40 cellular contexts compared by ENCODE assay signal in genomic region chr20:23954008-23954745, GRCh38. TPM values are rescaled to one million over a fixed set of nuclear protein-coding genes. Genes with fewer than 3 reads are reported as not detected.
"Had no signal": no experiment of that assay in that cellular context is flagged by ENCODE, and none has a peak within 500 bp of the region (broad histone marks: within the 10 kb centered on the region; RNA-seq: fewer than 3 reads in every experiment).

No MANE protein-coding gene starts in this region.

- H3K27me3 ChIP-seq: ascending aorta, cardiac muscle cell had no signal

- H3K4me3 Mint-ChIP-seq: activated CD4-positive, alpha-beta memory T cell treated with anti-CD3 and anti-CD28 coated beads, Interleukin-2, amount 10 ng/mL, durations not matched to agents 7 days and 5 days; activated CD4-positive, alpha-beta T cell treated with anti-CD3 and anti-CD28 coated beads for 36 hours; activated CD4-positive, alpha-beta T cell treated with anti-CD3 and anti-CD28 coated beads, Interleukin-2, amount 10 ng/mL, durations not matched to agents 7 days and 5 days; activated CD8-positive, alpha-beta memory T cell treated with anti-CD3 and anti-CD28 coated beads, Interleukin-2, amount 10 ng/mL, durations not matched to agents 7 days and 5 days; activated CD8-positive, alpha-beta T cell treated with anti-CD3 and anti-CD28 coated beads, Interleukin-2, amount 10 ng/mL, durations not matched to agents 7 days and 5 days; activated naive CD4-positive, alpha-beta T cell treated with anti-CD3 and anti-CD28 coated beads, Interleukin-2, amount 10 ng/mL, durations not matched to agents 7 days and 5 days; activated naive CD4-positive, alpha-beta T cell treated with anti-CD3 and anti-CD28 coated beads, Interleukin-2, amount 50 U/mL, for 24 hours; activated naive CD8-positive, alpha-beta T cell; activated naive CD8-positive, alpha-beta T cell treated with anti-CD3 and anti-CD28 coated beads, Interleukin-2, amount 10 ng/mL, durations not matched to agents 7 days and 5 days; activated naive CD8-positive, alpha-beta T cell treated with anti-CD3 and anti-CD28 coated beads, Interleukin-2, amount 50 U/mL, for 24 hours; activated T-cell treated with anti-CD3 and anti-CD28 coated beads, Interleukin-2, amount 50 U/mL, for 24 hours; brain; central memory CD8-positive, alpha-beta T cell; T-helper 1 cell treated with Interleukin-12 subunit alpha and Interleukin-12 subunit beta and Interleukin-4 antibody, amounts not matched to agents 30 μg/mL and 1 μg/mL, for 36 hours; T-helper 2 cell treated with Interferon-gamma antibody and Interleukin-4, amounts not matched to agents 5 μg/mL and 100 μg/mL, for 36 hours; WTC11 had no signal

- H3K36me3 Mint-ChIP-seq: activated CD8-positive, alpha-beta memory T cell treated with anti-CD3 and anti-CD28 coated beads, Interleukin-2, amount 10 ng/mL, durations not matched to agents 7 days and 5 days; activated naive CD4-positive, alpha-beta T cell treated with anti-CD3 and anti-CD28 coated beads, Interleukin-2, amount 10 ng/mL, durations not matched to agents 7 days and 5 days; activated naive CD4-positive, alpha-beta T cell treated with anti-CD3 and anti-CD28 coated beads, Interleukin-2, amount 50 U/mL, for 24 hours; activated naive CD8-positive, alpha-beta T cell; activated naive CD8-positive, alpha-beta T cell treated with anti-CD3 and anti-CD28 coated beads, Interleukin-2, amount 10 ng/mL, durations not matched to agents 7 days and 5 days; brain; WTC11 had no signal

- DNase-seq: activated CD4-positive, alpha-beta memory T cell treated with anti-CD3 and anti-CD28 coated beads, Interleukin-2, amount 10 ng/mL, durations not matched to agents 7 days and 5 days; activated CD4-positive, alpha-beta T cell treated with anti-CD3 and anti-CD28 coated beads for 1 hour; activated CD4-positive, alpha-beta T cell treated with anti-CD3 and anti-CD28 coated beads for 36 hours; activated CD4-positive, alpha-beta T cell treated with anti-CD3 and anti-CD28 coated beads for 48 hours; activated CD4-positive, alpha-beta T cell treated with anti-CD3 and anti-CD28 coated beads, Interleukin-2, amount 10 ng/mL, durations not matched to agents 7 days and 5 days; activated CD4-positive, alpha-beta T cell treated with anti-CD3 and anti-CD28 coated beads, Interleukin-2, amount 50 U/mL, for 48 hours; activated CD4-positive, CD25-positive, alpha-beta regulatory T cell; activated CD8-positive, alpha-beta memory T cell treated with anti-CD3 and anti-CD28 coated beads for 24 hours; activated CD8-positive, alpha-beta memory T cell treated with anti-CD3 and anti-CD28 coated beads, Interleukin-2, amount 10 ng/mL, durations not matched to agents 7 days and 5 days; activated CD8-positive, alpha-beta memory T cell treated with anti-CD3 and anti-CD28 coated beads, Interleukin-2, amount 50 U/mL, for 48 hours; activated CD8-positive, alpha-beta T cell treated with anti-CD3 and anti-CD28 coated beads, Interleukin-2, amount 10 ng/mL, durations not matched to agents 7 days and 5 days; activated effector memory CD4-positive, alpha-beta T cell treated with Interleukin-2 at 50 U/mL for 16 hours; activated gamma-delta T cell; activated naive CD4-positive, alpha-beta T cell treated with anti-CD3 and anti-CD28 coated beads, Interleukin-2, amount 10 ng/mL, durations not matched to agents 7 days and 5 days; activated naive CD4-positive, alpha-beta T cell treated with Interleukin-2 at 50 U/mL for 16 hours; activated naive CD8-positive, alpha-beta T cell treated with anti-CD3 and anti-CD28 coated beads, Interleukin-2, amount 10 ng/mL, durations not matched to agents 7 days and 5 days; activated naive CD8-positive, alpha-beta T cell treated with anti-CD3 and anti-CD28 coated beads, Interleukin-2, amount 50 U/mL, for 24 hours; activated T-cell treated with anti-CD3 and anti-CD28 coated beads, Interleukin-2, amount 50 U/mL, for 24 hours; activated T-cell treated with anti-CD3 and anti-CD28 coated beads, Interleukin-2, amount 50 U/mL, for 48 hours; amygdala; anterior cingulate cortex; caudate nucleus; cerebellar nuclear complex; T-helper 1 cell; T-helper 2 cell; T-helper 9 cell; WERI-Rb-1 had no signal

- H3K27ac Mint-ChIP-seq: activated CD4-positive, alpha-beta memory T cell treated with anti-CD3 and anti-CD28 coated beads, Interleukin-2, amount 10 ng/mL, durations not matched to agents 7 days and 5 days; activated CD4-positive, alpha-beta T cell treated with anti-CD3 and anti-CD28 coated beads for 36 hours; activated CD4-positive, alpha-beta T cell treated with anti-CD3 and anti-CD28 coated beads, Interleukin-2, amount 10 ng/mL, durations not matched to agents 7 days and 5 days; activated CD8-positive, alpha-beta memory T cell treated with anti-CD3 and anti-CD28 coated beads, Interleukin-2, amount 10 ng/mL, durations not matched to agents 7 days and 5 days; activated CD8-positive, alpha-beta T cell treated with anti-CD3 and anti-CD28 coated beads, Interleukin-2, amount 10 ng/mL, durations not matched to agents 7 days and 5 days; activated naive CD4-positive, alpha-beta T cell treated with anti-CD3 and anti-CD28 coated beads, Interleukin-2, amount 10 ng/mL, durations not matched to agents 7 days and 5 days; activated naive CD4-positive, alpha-beta T cell treated with anti-CD3 and anti-CD28 coated beads, Interleukin-2, amount 50 U/mL, for 24 hours; activated naive CD8-positive, alpha-beta T cell; activated naive CD8-positive, alpha-beta T cell treated with anti-CD3 and anti-CD28 coated beads, Interleukin-2, amount 10 ng/mL, durations not matched to agents 7 days and 5 days; activated naive CD8-positive, alpha-beta T cell treated with anti-CD3 and anti-CD28 coated beads, Interleukin-2, amount 50 U/mL, for 24 hours; activated T-cell treated with anti-CD3 and anti-CD28 coated beads, Interleukin-2, amount 50 U/mL, for 24 hours; activated T-helper 2 cell treated with anti-CD3 and anti-CD28 coated beads, Interferon-gamma antibody, Interleukin-2, Interleukin-4, amounts not matched to agents 10 μg/mL and 5 μg/mL and 100 μg/mL, durations not matched to agents 14 hours and 24 hours and 36 hours; brain; T-helper 1 cell treated with Interleukin-12 subunit alpha and Interleukin-12 subunit beta and Interleukin-4 antibody, amounts not matched to agents 30 μg/mL and 1 μg/mL, for 36 hours; T-helper 2 cell treated with Interferon-gamma antibody and Interleukin-4, amounts not matched to agents 5 μg/mL and 100 μg/mL, for 36 hours; WTC11 had no signal

- H3K9me3 ChIP-seq: ascending aorta had no signal

- H3K4me3 ChIP-seq: ascending aorta, cardiac muscle cell had no signal

- ATAC-seq: activated CD4-positive, alpha-beta T cell treated with anti-CD3 and anti-CD28 coated beads for 36 hours; activated CD4-positive, CD25-positive, alpha-beta regulatory T cell treated with anti-CD3 and anti-CD28 coated beads, Interleukin-2, amount 50 U/mL, for 24 hours; activated CD8-positive, alpha-beta memory T cell treated with anti-CD3 and anti-CD28 coated beads, Interleukin-2, amount 10 ng/mL, durations not matched to agents 7 days and 5 days; activated CD8-positive, alpha-beta T cell treated with anti-CD3 and anti-CD28 coated beads, Interleukin-2, amount 10 ng/mL, durations not matched to agents 7 days and 5 days; activated naive CD8-positive, alpha-beta T cell treated with anti-CD3 and anti-CD28 coated beads, Interleukin-2, amount 50 U/mL, for 24 hours; WTC11 had no signal

- H3K4me1 Mint-ChIP-seq: activated CD4-positive, alpha-beta memory T cell treated with anti-CD3 and anti-CD28 coated beads, Interleukin-2, amount 10 ng/mL, durations not matched to agents 7 days and 5 days; activated CD4-positive, alpha-beta T cell treated with anti-CD3 and anti-CD28 coated beads, Interleukin-2, amount 10 ng/mL, durations not matched to agents 7 days and 5 days; activated CD8-positive, alpha-beta memory T cell treated with anti-CD3 and anti-CD28 coated beads, Interleukin-2, amount 10 ng/mL, durations not matched to agents 7 days and 5 days; activated naive CD4-positive, alpha-beta T cell treated with anti-CD3 and anti-CD28 coated beads, Interleukin-2, amount 10 ng/mL, durations not matched to agents 7 days and 5 days; activated naive CD8-positive, alpha-beta T cell treated with anti-CD3 and anti-CD28 coated beads, Interleukin-2, amount 10 ng/mL, durations not matched to agents 7 days and 5 days; activated naive CD8-positive, alpha-beta T cell treated with anti-CD3 and anti-CD28 coated beads, Interleukin-2, amount 50 U/mL, for 24 hours; brain; central memory CD8-positive, alpha-beta T cell had no signal

- H3K27ac ChIP-seq: ascending aorta, cardiac muscle cell, WERI-Rb-1 had no signal

- H3K36me3 ChIP-seq: ascending aorta, cardiac muscle cell, WERI-Rb-1 had no signal

- H3K9me3 Mint-ChIP-seq: activated CD4-positive, alpha-beta memory T cell treated with anti-CD3 and anti-CD28 coated beads, Interleukin-2, amount 10 ng/mL, durations not matched to agents 7 days and 5 days; activated CD4-positive, alpha-beta T cell treated with anti-CD3 and anti-CD28 coated beads, Interleukin-2, amount 10 ng/mL, durations not matched to agents 7 days and 5 days; activated naive CD4-positive, alpha-beta T cell treated with anti-CD3 and anti-CD28 coated beads, Interleukin-2, amount 10 ng/mL, durations not matched to agents 7 days and 5 days; activated naive CD4-positive, alpha-beta T cell treated with anti-CD3 and anti-CD28 coated beads, Interleukin-2, amount 50 U/mL, for 24 hours; activated naive CD8-positive, alpha-beta T cell treated with anti-CD3 and anti-CD28 coated beads, Interleukin-2, amount 10 ng/mL, durations not matched to agents 7 days and 5 days; activated naive CD8-positive, alpha-beta T cell treated with anti-CD3 and anti-CD28 coated beads, Interleukin-2, amount 50 U/mL, for 24 hours; activated T-cell treated with anti-CD3 and anti-CD28 coated beads, Interleukin-2, amount 50 U/mL, for 24 hours; activated T-helper 2 cell treated with anti-CD3 and anti-CD28 coated beads, Interferon-gamma antibody, Interleukin-2, Interleukin-4, amounts not matched to agents 10 μg/mL and 5 μg/mL and 100 μg/mL, durations not matched to agents 14 hours and 24 hours and 36 hours; brain; central memory CD8-positive, alpha-beta T cell; T-helper 1 cell treated with Interleukin-12 subunit alpha and Interleukin-12 subunit beta and Interleukin-4 antibody, amounts not matched to agents 30 μg/mL and 1 μg/mL, for 36 hours; T-helper 2 cell treated with Interferon-gamma antibody and Interleukin-4, amounts not matched to agents 5 μg/mL and 100 μg/mL, for 36 hours had no signal

- H3K27me3 Mint-ChIP-seq: brain had no signal

- H3K4me1 ChIP-seq: ascending aorta had no signal

RNA-seq across cellular contexts. Expression of gene GGTLC1, which starts 34.4 kb away (rescaled TPM):
- total RNA-seq: activated CD4-positive, alpha-beta memory T cell treated with anti-CD3 and anti-CD28 coated beads, Interleukin-2, amount 10 ng/mL, durations not matched to agents 7 days and 5 days; activated CD4-positive, alpha-beta T cell treated with anti-CD3 and anti-CD28 coated beads for 36 hours; activated CD4-positive, alpha-beta T cell treated with anti-CD3 and anti-CD28 coated beads, Interleukin-2, amount 10 ng/mL, durations not matched to agents 7 days and 5 days; activated CD8-positive, alpha-beta memory T cell treated with anti-CD3 and anti-CD28 coated beads, Interleukin-2, amount 10 ng/mL, durations not matched to agents 7 days and 5 days; activated CD8-positive, alpha-beta T cell treated with anti-CD3 and anti-CD28 coated beads, Interleukin-2, amount 10 ng/mL, durations not matched to agents 7 days and 5 days; activated naive CD8-positive, alpha-beta T cell treated with anti-CD3 and anti-CD28 coated beads, Interleukin-2, amount 10 ng/mL, durations not matched to agents 7 days and 5 days; activated T-helper 2 cell treated with anti-CD3 and anti-CD28 coated beads, Interferon-gamma antibody, Interleukin-2, Interleukin-4, amounts not matched to agents 10 μg/mL and 5 μg/mL and 100 μg/mL, durations not matched to agents 14 hours and 24 hours and 36 hours; ascending aorta; bronchial epithelial cell; cardiac muscle cell; chondrocyte; WTC11 had no signal
- polyA plus RNA-seq: cardiac muscle cell had no signal
